8 cellular contexts compared by ENCODE assay signal in genomic region chr2:232697059-232697806, GRCh38. TPM values are rescaled to one million over a fixed set of nuclear protein-coding genes. Genes with fewer than 3 reads are reported as not detected.
DNase-seq lines count a peak whose midpoint lies in the region; ATAC-seq, FAIRE-seq and TF ChIP-seq lines count a peak whose summit lies in the region.

Gene GIGYF2 (plus strand): TSS chr2:232697331. CDS start chr2:232735198, 37,867 bp downstream.

- H3K27me3 ChIP-seq in pancreas (no peaks in the 10 kb centered on the region), thyroid gland (no peaks in the 10 kb centered on the region)

- H3K36me3 Mint-ChIP-seq in activated naive CD8-positive, alpha-beta T cell treated with anti-CD3 and anti-CD28 coated beads, Interleukin-2, amount 50 U/mL, for 24 hours (ENCODE audit: low read depth) = peaks cover 19% of the 10 kb centered on the region

- peak within 1 kb of the TSS; percentile 91 for H3K27ac Mint-ChIP-seq in activated naive CD8-positive, alpha-beta T cell treated with anti-CD3 and anti-CD28 coated beads, Interleukin-2, amount 50 U/mL, for 24 hours

- H3K36me3 ChIP-seq in pancreas (no peaks in the 10 kb centered on the region), thyroid gland (no peaks in the 10 kb centered on the region)

- H3K4me1 ChIP-seq in pancreas (peaks cover 12 to 33% (median 33%) of the 10 kb centered on the region in 3 donors), thyroid gland (peaks cover 21 to 35% of the 10 kb centered on the region in 2 donors)

- TF ChIP-seq POLR2A in GM12891 (IDR thresholded peaks at IDR 0.05; ENCODE audit: low read depth, low read length) (peak; percentile 78), thyroid gland (IDR thresholded peaks at IDR 0.05) (peak in 1 of 2 donors; percentile 77)

- TF ChIP-seq CTCF in pancreas (IDR thresholded peaks at IDR 0.05) (no peak), thyroid gland (IDR thresholded peaks at IDR 0.05) (no peak)

- peak within 1 kb of the TSS; percentile 95 for H3K4me3 Mint-ChIP-seq in activated naive CD8-positive, alpha-beta T cell treated with anti-CD3 and anti-CD28 coated beads, Interleukin-2, amount 50 U/mL, for 24 hours

- H3K27ac ChIP-seq in pancreas = peak within 1 kb of the TSS; percentile 83 to 97 (median 92)
- peak within 1 kb of the TSS; percentile 92 to 97 (median 93) for H3K27ac ChIP-seq in thyroid gland

- no peaks in the 10 kb centered on the region for H3K27me3 Mint-ChIP-seq in activated naive CD8-positive, alpha-beta T cell treated with anti-CD3 and anti-CD28 coated beads, Interleukin-2, amount 50 U/mL, for 24 hours

- H3K4me3 ChIP-seq in pancreas = peak within 1 kb of the TSS; percentile 83 to 97 (median 94)
- peak within 1 kb of the TSS; percentile 90 to 99 (median 94) for H3K4me3 ChIP-seq in thyroid gland (replicated peaks in 1 of 3)

- DNase-seq in GM12891 (ENCODE audit: insufficient read length, low spot score) (peak; percentile 91), NCI-H1436 treated with DMSO at 0.1 percent for 48 hours (lab: John Stamatoyannopoulos, UW) (peak; percentile 73), T follicular helper cell (ENCODE audit: low read depth) (peak; percentile 86), Right ventricle myocardium superior (peak; percentile 97), pancreas (peak; percentile 97 to 99 (median 98)), thyroid gland (peak; percentile 98)
- peak; percentile 96 for DNase-seq in activated naive CD8-positive, alpha-beta T cell treated with anti-CD3 and anti-CD28 coated beads, Interleukin-2, amount 50 U/mL, for 24 hours

- peaks cover 30% of the 10 kb centered on the region for H3K4me1 Mint-ChIP-seq in activated naive CD8-positive, alpha-beta T cell treated with anti-CD3 and anti-CD28 coated beads, Interleukin-2, amount 50 U/mL, for 24 hours

- 0% methylated on average over 59 to 71 of the region's 71 CpGs for WGBS in pancreas, 2 donors
- 1 to 2% methylated on average over 23 to 31 of the region's 71 CpGs for WGBS in thyroid gland, 2 donors

- ATAC-seq in HG02840 (IDR thresholded peaks at IDR 0.05; ENCODE audit: low FRiP score, unreplicated experiment) (peak; percentile 76), Right ventricle myocardium superior (ENCODE audit: poor library complexity) (peak; percentile 98), pancreas (peak; percentile 95 to 98 (median 96))
- peak; percentile 95 for ATAC-seq in activated naive CD8-positive, alpha-beta T cell treated with anti-CD3 and anti-CD28 coated beads, Interleukin-2, amount 50 U/mL, for 24 hours

- H3K9me3 Mint-ChIP-seq in activated naive CD8-positive, alpha-beta T cell treated with anti-CD3 and anti-CD28 coated beads, Interleukin-2, amount 50 U/mL, for 24 hours = peaks cover 6% of the 10 kb centered on the region

- H3K9me3 ChIP-seq in pancreas = no peaks in the 10 kb centered on the region
- no peaks in the 10 kb centered on the region for H3K9me3 ChIP-seq in thyroid gland

- intact Hi-C loops in Right ventricle myocardium superior (cut with DNase I) (no loop called here), pancreas (cut with DNase I) (no loop called here), thyroid gland (cut with DNase I) (loop anchor here (10.0 kb wide), 1 partner anchor 62 kb away; the partner anchor contains the start of gene EFHD1)

- peak; percentile 99 for FAIRE-seq in GM12891 (lab: Jason Lieb, UNC)
- FAIRE-seq in pancreas (lab: Jason Lieb, UNC) = no peak

TF ChIP-seq in GM12891, 5 proteins besides CTCF, POLR2A, EP300 and RAD21:
- TF ChIP-seq PAX5 (IDR thresholded peaks at IDR 0.05; ENCODE audit: insufficient read depth, low read length, severe bottlenecking) = peak; percentile 36
- TF ChIP-seq POU2F2 (IDR thresholded peaks at IDR 0.05; ENCODE audit: low read depth, low read length) = 0 out of 2 replicates have a peak, but pooled peaks have one; percentile 17
- peak; percentile 50 for TF ChIP-seq TAF1 (IDR thresholded peaks at IDR 0.05; ENCODE audit: low read depth, low read length)
- TF ChIP-seq POLR2AphosphoS5 (IDR thresholded peaks at IDR 0.05; ENCODE audit: low read depth, low read length) = peak; percentile 74
- no peak for TF ChIP-seq SPI1 (IDR thresholded peaks at IDR 0.05; ENCODE audit: low read depth, low read length)
TF ChIP-seq in GM12891: peak in this region for 4.

RNA-seq across cellular contexts. Expression of gene GIGYF2, which starts in this region (rescaled TPM):
- polyA plus RNA-seq in GM12891 (2012; ENCODE audit: low read depth, missing spikeins) = 25.3 TPM
- total RNA-seq in Right ventricle myocardium superior = 60.2 TPM
- total RNA-seq in pancreas = 10 to 100 TPM; 33.6 to 50.9 (median 41.7) TPM
- 10 to 100 TPM; 17.4 to 19.5 TPM for polyA plus RNA-seq in pancreas
- 100 to 1,000 TPM in 2 of 4 donors, 10 to 100 TPM in 2; 88.7 to 138 (median 101) TPM for total RNA-seq in thyroid gland

Comparison
In these comparisons a context has a peak if more than half of its experiments do, and no peak if none do; other contexts are left out.
1. Peak in every context shown above with its lines: DNase-seq, ATAC-seq, H3K4me3 ChIP-seq and H3K27ac ChIP-seq.